1 cellular context compared by ENCODE assay signal in the genomic region with DNA sequence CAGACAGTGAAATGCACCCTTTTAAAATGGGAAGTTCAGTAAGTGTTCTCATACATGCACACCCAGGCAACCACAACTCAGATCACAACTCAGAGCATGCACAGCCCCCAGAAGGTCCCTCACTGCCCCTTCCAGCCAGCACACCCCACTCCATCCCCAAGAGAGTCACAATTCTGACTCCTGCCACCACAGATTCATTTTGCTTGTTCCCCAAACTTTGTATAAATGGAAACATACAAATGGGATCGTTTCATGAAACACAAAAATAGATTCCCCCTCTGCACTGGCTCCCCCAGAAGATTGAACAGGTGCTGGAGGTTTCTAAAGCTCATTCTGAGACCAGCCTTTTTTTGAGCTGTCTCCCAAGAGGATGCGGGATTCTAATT.
TF ChIP-seq lines count a peak whose summit lies in the region.

No MANE protein-coding gene starts in this region.

TF ChIP-seq in GM12878, 131 proteins besides CTCF, POLR2A, EP300 and RAD21 (continued from another document and continues in another):
- TF ChIP-seq, protein P1, sequence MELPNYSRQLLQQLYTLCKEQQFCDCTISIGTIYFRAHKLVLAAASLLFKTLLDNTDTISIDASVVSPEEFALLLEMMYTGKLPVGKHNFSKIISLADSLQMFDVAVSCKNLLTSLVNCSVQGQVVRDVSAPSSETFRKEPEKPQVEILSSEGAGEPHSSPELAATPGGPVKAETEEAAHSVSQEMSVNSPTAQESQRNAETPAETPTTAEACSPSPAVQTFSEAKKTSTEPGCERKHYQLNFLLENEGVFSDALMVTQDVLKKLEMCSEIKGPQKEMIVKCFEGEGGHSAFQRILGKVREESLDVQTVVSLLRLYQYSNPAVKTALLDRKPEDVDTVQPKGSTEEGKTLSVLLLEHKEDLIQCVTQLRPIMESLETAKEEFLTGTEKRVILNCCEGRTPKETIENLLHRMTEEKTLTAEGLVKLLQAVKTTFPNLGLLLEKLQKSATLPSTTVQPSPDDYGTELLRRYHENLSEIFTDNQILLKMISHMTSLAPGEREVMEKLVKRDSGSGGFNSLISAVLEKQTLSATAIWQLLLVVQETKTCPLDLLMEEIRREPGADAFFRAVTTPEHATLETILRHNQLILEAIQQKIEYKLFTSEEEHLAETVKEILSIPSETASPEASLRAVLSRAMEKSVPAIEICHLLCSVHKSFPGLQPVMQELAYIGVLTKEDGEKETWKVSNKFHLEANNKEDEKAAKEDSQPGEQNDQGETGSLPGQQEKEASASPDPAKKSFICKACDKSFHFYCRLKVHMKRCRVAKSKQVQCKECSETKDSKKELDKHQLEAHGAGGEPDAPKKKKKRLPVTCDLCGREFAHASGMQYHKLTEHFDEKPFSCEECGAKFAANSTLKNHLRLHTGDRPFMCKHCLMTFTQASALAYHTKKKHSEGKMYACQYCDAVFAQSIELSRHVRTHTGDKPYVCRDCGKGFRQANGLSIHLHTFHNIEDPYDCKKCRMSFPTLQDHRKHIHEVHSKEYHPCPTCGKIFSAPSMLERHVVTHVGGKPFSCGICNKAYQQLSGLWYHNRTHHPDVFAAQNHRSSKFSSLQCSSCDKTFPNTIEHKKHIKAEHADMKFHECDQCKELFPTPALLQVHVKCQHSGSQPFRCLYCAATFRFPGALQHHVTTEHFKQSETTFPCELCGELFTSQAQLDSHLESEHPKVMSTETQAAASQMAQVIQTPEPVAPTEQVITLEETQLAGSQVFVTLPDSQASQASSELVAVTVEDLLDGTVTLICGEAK (IDR thresholded peaks at IDR 0.05; ENCODE audit: borderline replicate concordance): no peak
- TF ChIP-seq, protein P2, sequence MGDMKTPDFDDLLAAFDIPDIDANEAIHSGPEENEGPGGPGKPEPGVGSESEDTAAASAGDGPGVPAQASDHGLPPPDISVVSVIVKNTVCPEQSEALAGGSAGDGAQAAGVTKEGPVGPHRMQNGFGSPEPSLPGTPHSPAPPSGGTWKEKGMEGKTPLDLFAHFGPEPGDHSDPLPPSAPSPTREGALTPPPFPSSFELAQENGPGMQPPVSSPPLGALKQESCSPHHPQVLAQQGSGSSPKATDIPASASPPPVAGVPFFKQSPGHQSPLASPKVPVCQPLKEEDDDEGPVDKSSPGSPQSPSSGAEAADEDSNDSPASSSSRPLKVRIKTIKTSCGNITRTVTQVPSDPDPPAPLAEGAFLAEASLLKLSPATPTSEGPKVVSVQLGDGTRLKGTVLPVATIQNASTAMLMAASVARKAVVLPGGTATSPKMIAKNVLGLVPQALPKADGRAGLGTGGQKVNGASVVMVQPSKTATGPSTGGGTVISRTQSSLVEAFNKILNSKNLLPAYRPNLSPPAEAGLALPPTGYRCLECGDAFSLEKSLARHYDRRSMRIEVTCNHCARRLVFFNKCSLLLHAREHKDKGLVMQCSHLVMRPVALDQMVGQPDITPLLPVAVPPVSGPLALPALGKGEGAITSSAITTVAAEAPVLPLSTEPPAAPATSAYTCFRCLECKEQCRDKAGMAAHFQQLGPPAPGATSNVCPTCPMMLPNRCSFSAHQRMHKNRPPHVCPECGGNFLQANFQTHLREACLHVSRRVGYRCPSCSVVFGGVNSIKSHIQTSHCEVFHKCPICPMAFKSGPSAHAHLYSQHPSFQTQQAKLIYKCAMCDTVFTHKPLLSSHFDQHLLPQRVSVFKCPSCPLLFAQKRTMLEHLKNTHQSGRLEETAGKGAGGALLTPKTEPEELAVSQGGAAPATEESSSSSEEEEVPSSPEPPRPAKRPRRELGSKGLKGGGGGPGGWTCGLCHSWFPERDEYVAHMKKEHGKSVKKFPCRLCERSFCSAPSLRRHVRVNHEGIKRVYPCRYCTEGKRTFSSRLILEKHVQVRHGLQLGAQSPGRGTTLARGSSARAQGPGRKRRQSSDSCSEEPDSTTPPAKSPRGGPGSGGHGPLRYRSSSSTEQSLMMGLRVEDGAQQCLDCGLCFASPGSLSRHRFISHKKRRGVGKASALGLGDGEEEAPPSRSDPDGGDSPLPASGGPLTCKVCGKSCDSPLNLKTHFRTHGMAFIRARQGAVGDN (IDR thresholded peaks at IDR 0.05): 0 out of 2 replicates have a peak, but pooled peaks have one; percentile 25
- TF ChIP-seq, protein P3, sequence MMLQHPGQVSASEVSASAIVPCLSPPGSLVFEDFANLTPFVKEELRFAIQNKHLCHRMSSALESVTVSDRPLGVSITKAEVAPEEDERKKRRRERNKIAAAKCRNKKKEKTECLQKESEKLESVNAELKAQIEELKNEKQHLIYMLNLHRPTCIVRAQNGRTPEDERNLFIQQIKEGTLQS (IDR thresholded peaks at IDR 0.05; ENCODE audit: borderline replicate concordance, extremely low read depth, low read depth, low read length): no peak
- TF ChIP-seq RBBP5 (conservative IDR thresholded peaks at IDR 0.05): no peak
- TF ChIP-seq NR2C1 (IDR thresholded peaks at IDR 0.05): no peak
- TF ChIP-seq ZNF274 (IDR thresholded peaks at IDR 0.05; ENCODE audit: insufficient read depth, insufficient read length): no peak
- no peak; the same call in 1 of the 2 replicates for TF ChIP-seq RB1 (IDR thresholded peaks at IDR 0.05; ENCODE audit: borderline replicate concordance)
- no peak for TF ChIP-seq BMI1 (IDR thresholded peaks at IDR 0.05; ENCODE audit: borderline replicate concordance)
- TF ChIP-seq NR2C2 (IDR thresholded peaks at IDR 0.05; ENCODE audit: borderline replicate concordance, control insufficient read depth, insufficient read length, low read depth): no peak
- TF ChIP-seq, protein P4, sequence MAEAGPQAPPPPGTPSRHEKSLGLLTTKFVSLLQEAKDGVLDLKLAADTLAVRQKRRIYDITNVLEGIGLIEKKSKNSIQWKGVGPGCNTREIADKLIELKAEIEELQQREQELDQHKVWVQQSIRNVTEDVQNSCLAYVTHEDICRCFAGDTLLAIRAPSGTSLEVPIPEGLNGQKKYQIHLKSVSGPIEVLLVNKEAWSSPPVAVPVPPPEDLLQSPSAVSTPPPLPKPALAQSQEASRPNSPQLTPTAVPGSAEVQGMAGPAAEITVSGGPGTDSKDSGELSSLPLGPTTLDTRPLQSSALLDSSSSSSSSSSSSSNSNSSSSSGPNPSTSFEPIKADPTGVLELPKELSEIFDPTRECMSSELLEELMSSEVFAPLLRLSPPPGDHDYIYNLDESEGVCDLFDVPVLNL (IDR thresholded peaks at IDR 0.05; ENCODE audit: low read depth, low read length): no peak
- TF ChIP-seq TAF1 (IDR thresholded peaks at IDR 0.05; ENCODE audit: borderline replicate concordance, low read depth, low read length): no peak
- no peak for TF ChIP-seq SRF (IDR thresholded peaks at IDR 0.05; ENCODE audit: low read depth in 2 of 2, low read length in 2 of 2)
- TF ChIP-seq, protein P5, sequence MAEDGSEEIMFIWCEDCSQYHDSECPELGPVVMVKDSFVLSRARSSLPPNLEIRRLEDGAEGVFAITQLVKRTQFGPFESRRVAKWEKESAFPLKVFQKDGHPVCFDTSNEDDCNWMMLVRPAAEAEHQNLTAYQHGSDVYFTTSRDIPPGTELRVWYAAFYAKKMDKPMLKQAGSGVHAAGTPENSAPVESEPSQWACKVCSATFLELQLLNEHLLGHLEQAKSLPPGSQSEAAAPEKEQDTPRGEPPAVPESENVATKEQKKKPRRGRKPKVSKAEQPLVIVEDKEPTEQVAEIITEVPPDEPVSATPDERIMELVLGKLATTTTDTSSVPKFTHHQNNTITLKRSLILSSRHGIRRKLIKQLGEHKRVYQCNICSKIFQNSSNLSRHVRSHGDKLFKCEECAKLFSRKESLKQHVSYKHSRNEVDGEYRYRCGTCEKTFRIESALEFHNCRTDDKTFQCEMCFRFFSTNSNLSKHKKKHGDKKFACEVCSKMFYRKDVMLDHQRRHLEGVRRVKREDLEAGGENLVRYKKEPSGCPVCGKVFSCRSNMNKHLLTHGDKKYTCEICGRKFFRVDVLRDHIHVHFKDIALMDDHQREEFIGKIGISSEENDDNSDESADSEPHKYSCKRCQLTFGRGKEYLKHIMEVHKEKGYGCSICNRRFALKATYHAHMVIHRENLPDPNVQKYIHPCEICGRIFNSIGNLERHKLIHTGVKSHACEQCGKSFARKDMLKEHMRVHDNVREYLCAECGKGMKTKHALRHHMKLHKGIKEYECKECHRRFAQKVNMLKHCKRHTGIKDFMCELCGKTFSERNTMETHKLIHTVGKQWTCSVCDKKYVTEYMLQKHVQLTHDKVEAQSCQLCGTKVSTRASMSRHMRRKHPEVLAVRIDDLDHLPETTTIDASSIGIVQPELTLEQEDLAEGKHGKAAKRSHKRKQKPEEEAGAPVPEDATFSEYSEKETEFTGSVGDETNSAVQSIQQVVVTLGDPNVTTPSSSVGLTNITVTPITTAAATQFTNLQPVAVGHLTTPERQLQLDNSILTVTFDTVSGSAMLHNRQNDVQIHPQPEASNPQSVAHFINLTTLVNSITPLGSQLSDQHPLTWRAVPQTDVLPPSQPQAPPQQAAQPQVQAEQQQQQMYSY (CRISPR knock-in tag; IDR thresholded peaks at IDR 0.05): no peak
- TF ChIP-seq EGR1 (IDR thresholded peaks at IDR 0.05; ENCODE audit: borderline replicate concordance in 1 of 2, low read depth in 2 of 2, low read length in 2 of 2): 0 out of 3 replicates have a peak, but pooled peaks of 1 of the 2 experiments have one; percentile 18
- TF ChIP-seq, protein P6, sequence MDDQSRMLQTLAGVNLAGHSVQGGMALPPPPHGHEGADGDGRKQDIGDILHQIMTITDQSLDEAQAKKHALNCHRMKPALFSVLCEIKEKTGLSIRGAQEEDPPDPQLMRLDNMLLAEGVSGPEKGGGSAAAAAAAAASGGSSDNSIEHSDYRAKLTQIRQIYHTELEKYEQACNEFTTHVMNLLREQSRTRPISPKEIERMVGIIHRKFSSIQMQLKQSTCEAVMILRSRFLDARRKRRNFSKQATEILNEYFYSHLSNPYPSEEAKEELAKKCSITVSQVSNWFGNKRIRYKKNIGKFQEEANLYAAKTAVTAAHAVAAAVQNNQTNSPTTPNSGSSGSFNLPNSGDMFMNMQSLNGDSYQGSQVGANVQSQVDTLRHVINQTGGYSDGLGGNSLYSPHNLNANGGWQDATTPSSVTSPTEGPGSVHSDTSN (IDR thresholded peaks at IDR 0.05; ENCODE audit: insufficient replicate concordance, low read depth, low read length): no peak
- TF ChIP-seq, protein P7, sequence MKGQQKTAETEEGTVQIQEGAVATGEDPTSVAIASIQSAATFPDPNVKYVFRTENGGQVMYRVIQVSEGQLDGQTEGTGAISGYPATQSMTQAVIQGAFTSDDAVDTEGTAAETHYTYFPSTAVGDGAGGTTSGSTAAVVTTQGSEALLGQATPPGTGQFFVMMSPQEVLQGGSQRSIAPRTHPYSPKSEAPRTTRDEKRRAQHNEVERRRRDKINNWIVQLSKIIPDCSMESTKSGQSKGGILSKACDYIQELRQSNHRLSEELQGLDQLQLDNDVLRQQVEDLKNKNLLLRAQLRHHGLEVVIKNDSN (IDR thresholded peaks at IDR 0.05; ENCODE audit: borderline replicate concordance, extremely low read length, insufficient read depth, low read depth, low read length): no peak
- 0 out of 2 replicates have a peak, but pooled peaks have one; percentile 27 for TF ChIP-seq TCF3 (IDR thresholded peaks at IDR 0.05; ENCODE audit: borderline replicate concordance, insufficient read depth, low read depth, low read length)
- TF ChIP-seq MTA3 (IDR thresholded peaks at IDR 0.05; ENCODE audit: borderline replicate concordance, low read length): no peak
- peak; percentile 68; the same call in 1 of the 2 replicates for TF ChIP-seq CHD2 (IDR thresholded peaks at IDR 0.05; ENCODE audit: borderline replicate concordance, low read depth, low read length)
- TF ChIP-seq TBL1XR1 (IDR thresholded peaks at IDR 0.05; ENCODE audit: low read depth, low read length): peak; percentile 76
- TF ChIP-seq, protein P8, sequence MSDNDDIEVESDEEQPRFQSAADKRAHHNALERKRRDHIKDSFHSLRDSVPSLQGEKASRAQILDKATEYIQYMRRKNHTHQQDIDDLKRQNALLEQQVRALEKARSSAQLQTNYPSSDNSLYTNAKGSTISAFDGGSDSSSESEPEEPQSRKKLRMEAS (IDR thresholded peaks at IDR 0.05; ENCODE audit: low read depth, low read length): no peak
- TF ChIP-seq NRF1 (conservative IDR thresholded peaks at IDR 0.05; ENCODE audit: low read depth, low read length): no peak
- TF ChIP-seq RAD51 (IDR thresholded peaks at IDR 0.05): no peak
- TF ChIP-seq CREM (IDR thresholded peaks at IDR 0.05; ENCODE audit: low read depth): no peak; the same call in 1 of the 2 replicates
- TF ChIP-seq CHD1 (IDR thresholded peaks at IDR 0.05; ENCODE audit: low read depth, low read length): peak; percentile 40; the same call in 1 of the 2 replicates
- no peak for TF ChIP-seq NR2F1 (conservative IDR thresholded peaks at IDR 0.05)
- TF ChIP-seq PAX5 (IDR thresholded peaks at IDR 0.05; ENCODE audit: borderline replicate concordance, low read depth, low read length): no peak
- no peak for TF ChIP-seq SREBF2 (IDR thresholded peaks at IDR 0.05; ENCODE audit: low read length)
- TF ChIP-seq, protein P9, sequence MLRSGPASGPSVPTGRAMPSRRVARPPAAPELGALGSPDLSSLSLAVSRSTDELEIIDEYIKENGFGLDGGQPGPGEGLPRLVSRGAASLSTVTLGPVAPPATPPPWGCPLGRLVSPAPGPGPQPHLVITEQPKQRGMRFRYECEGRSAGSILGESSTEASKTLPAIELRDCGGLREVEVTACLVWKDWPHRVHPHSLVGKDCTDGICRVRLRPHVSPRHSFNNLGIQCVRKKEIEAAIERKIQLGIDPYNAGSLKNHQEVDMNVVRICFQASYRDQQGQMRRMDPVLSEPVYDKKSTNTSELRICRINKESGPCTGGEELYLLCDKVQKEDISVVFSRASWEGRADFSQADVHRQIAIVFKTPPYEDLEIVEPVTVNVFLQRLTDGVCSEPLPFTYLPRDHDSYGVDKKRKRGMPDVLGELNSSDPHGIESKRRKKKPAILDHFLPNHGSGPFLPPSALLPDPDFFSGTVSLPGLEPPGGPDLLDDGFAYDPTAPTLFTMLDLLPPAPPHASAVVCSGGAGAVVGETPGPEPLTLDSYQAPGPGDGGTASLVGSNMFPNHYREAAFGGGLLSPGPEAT (IDR thresholded peaks at IDR 0.05; ENCODE audit: low read depth): peak; percentile 67
- TF ChIP-seq, protein P10, sequence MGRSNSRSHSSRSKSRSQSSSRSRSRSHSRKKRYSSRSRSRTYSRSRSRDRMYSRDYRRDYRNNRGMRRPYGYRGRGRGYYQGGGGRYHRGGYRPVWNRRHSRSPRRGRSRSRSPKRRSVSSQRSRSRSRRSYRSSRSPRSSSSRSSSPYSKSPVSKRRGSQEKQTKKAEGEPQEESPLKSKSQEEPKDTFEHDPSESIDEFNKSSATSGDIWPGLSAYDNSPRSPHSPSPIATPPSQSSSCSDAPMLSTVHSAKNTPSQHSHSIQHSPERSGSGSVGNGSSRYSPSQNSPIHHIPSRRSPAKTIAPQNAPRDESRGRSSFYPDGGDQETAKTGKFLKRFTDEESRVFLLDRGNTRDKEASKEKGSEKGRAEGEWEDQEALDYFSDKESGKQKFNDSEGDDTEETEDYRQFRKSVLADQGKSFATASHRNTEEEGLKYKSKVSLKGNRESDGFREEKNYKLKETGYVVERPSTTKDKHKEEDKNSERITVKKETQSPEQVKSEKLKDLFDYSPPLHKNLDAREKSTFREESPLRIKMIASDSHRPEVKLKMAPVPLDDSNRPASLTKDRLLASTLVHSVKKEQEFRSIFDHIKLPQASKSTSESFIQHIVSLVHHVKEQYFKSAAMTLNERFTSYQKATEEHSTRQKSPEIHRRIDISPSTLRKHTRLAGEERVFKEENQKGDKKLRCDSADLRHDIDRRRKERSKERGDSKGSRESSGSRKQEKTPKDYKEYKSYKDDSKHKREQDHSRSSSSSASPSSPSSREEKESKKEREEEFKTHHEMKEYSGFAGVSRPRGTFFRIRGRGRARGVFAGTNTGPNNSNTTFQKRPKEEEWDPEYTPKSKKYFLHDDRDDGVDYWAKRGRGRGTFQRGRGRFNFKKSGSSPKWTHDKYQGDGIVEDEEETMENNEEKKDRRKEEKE (IDR thresholded peaks at IDR 0.05): no peak
- peak; percentile 21; the same call in 1 of the 2 replicates for TF ChIP-seq MXI1 (IDR thresholded peaks at IDR 0.05; ENCODE audit: low read depth, low read length)
- no peak for TF ChIP-seq ZNF207 (IDR thresholded peaks at IDR 0.05; ENCODE audit: borderline replicate concordance)
